Comparison of ENCODE assay signal across 8 cellular contexts in the genomic region with DNA sequence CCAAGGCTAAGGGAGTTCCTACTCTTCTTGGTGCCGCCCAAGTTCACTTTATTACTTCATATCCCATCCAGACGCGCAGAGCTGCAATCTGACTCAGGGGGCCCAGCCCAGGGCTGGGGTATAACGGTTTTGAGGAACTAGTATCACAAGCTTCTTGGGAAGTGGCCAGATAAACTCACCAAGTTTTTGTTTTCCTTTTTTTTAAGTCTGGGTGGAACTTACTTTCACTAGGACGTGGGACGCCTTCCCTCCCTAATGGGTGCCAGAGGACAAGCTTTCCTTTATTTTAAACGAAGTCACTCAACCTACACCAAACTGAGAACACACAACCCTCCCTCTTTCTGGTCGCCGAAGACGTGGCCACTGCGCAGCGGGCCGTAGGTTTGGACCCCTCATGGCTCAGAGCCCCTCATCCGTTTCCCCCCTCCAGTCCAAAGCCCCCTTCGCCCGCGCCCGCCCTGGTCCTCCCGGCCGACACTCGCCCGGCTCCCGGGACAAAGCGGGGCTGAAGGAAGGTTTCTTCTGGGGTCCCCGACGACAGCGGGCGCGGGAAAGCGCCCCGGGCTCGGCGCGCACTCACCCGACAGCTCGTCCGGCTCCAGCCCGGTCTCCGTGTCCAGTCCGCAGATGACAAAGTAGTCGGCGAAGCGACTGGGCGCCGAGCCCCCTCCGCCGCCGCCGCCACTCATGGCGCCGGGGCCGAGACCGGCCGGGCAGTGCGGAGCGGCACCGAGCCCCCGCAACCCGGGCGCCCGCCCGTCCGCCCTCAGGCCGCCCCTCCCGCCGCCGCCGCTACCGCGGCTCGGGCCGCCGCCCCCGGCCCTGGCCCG. TPM values are rescaled to one million over a fixed set of nuclear protein-coding genes. Genes with fewer than 3 reads are reported as not detected.
DNase-seq lines count a peak whose midpoint lies in the region; ATAC-seq and TF ChIP-seq lines count a peak whose summit lies in the region.

No MANE protein-coding gene starts in this region.

- peaks cover 10% of the 10 kb centered on the region for H3K36me3 Mint-ChIP-seq in activated T-cell treated with anti-CD3 and anti-CD28 coated beads, Interleukin-2, amount 50 U/mL, for 24 hours (ENCODE audit: low read depth)
- no peaks in the 10 kb centered on the region for H3K36me3 Mint-ChIP-seq in naive B cell

- H3K27ac ChIP-seq in thymus (ENCODE audit: low read depth) = peak overlapping the region; percentile 87

- WGBS in thymus = under 1% methylated on average over 75 of the region's 75 CpGs

- H3K36me3 ChIP-seq in thymus (ENCODE audit: control insufficient read depth, insufficient read depth) = no peaks in the 10 kb centered on the region

- peaks cover 4% of the 10 kb centered on the region for H3K4me1 ChIP-seq in thymus (ENCODE audit: control insufficient read depth, insufficient read depth, low read length)

- ATAC-seq in HG02610 (IDR thresholded peaks at IDR 0.05; ENCODE audit: unreplicated experiment) = peak; percentile 15
- ATAC-seq in naive B cell (ENCODE audit: low read depth in 2 of 2) = peak; percentile 60 to 65
- ATAC-seq in HG03457 (IDR thresholded peaks at IDR 0.05; ENCODE audit: unreplicated experiment) = no peak

- H3K27ac Mint-ChIP-seq in activated T-cell treated with anti-CD3 and anti-CD28 coated beads, Interleukin-2, amount 50 U/mL, for 24 hours = peak overlapping the region; percentile 99
- H3K27ac Mint-ChIP-seq in naive B cell = peak overlapping the region; percentile 79 to 98 (median 97)

- TF ChIP-seq CTCF in GM12875 (IDR thresholded peaks at IDR 0.05; ENCODE audit: borderline replicate concordance, insufficient read depth, low read depth, low read length) = no peak

- DNase-seq in NCI-H69 (lab: John Stamatoyannopoulos, UW) = peak; percentile 72
- DNase-seq in activated T-cell treated with anti-CD3 and anti-CD28 coated beads, Interleukin-2, amount 50 U/mL, for 24 hours = peak; percentile 66
- DNase-seq in fibroblast of peridontal ligament (ENCODE audit: extremely low read depth) = peak; percentile 86
- peak; percentile 54 for DNase-seq in naive B cell

- H3K9me3 Mint-ChIP-seq in activated T-cell treated with anti-CD3 and anti-CD28 coated beads, Interleukin-2, amount 50 U/mL, for 24 hours = no peaks in the 10 kb centered on the region
- no peaks in the 10 kb centered on the region for H3K9me3 Mint-ChIP-seq in naive B cell

- H3K4me1 Mint-ChIP-seq in activated T-cell treated with anti-CD3 and anti-CD28 coated beads, Interleukin-2, amount 50 U/mL, for 24 hours (ENCODE audit: low read depth) = peaks cover 47% of the 10 kb centered on the region
- peaks cover 29 to 44% (median 44%) of the 10 kb centered on the region in 3 donors for H3K4me1 Mint-ChIP-seq in naive B cell

- H3K9me3 ChIP-seq in thymus (ENCODE audit: control insufficient read depth) = no peaks in the 10 kb centered on the region

- peak overlapping the region; percentile 93 for H3K4me3 Mint-ChIP-seq in activated T-cell treated with anti-CD3 and anti-CD28 coated beads, Interleukin-2, amount 50 U/mL, for 24 hours
- H3K4me3 Mint-ChIP-seq in naive B cell = peak overlapping the region; percentile 92 to 99 (median 96)

- peaks cover 5% of the 10 kb centered on the region for H3K27me3 ChIP-seq in thymus (ENCODE audit: control insufficient read depth, insufficient read depth)

- H3K4me3 ChIP-seq in GM12875 (ENCODE audit: low read depth, low read length) = peak overlapping the region; percentile 71
- H3K4me3 ChIP-seq in thymus (ENCODE audit: low read length) = peak overlapping the region; percentile 93

- peaks cover 17% of the 10 kb centered on the region for H3K27me3 Mint-ChIP-seq in activated T-cell treated with anti-CD3 and anti-CD28 coated beads, Interleukin-2, amount 50 U/mL, for 24 hours
- no peaks in the 10 kb centered on the region for H3K27me3 Mint-ChIP-seq in naive B cell

RNA-seq across cellular contexts. Expression of a gene that starts 0.6 kb away (rescaled TPM):
- polyA plus RNA-seq in naive B cell (ENCODE audit: low read depth in 6 of 6) (10 to 100 TPM; 12.1 to 22.9 (median 17.3) TPM), thymus (34.6 TPM)

RNA-seq across cellular contexts. Expression of a gene that starts 49.8 kb away (rescaled TPM):
- polyA plus RNA-seq in naive B cell (ENCODE audit: low read depth in 6 of 6) (10 to 100 TPM in 1 of 6 donors, 1 to 10 TPM in 5; 5.2 to 10.4 (median 6.0) TPM), thymus (36.6 TPM)
